In the genomic region with DNA sequence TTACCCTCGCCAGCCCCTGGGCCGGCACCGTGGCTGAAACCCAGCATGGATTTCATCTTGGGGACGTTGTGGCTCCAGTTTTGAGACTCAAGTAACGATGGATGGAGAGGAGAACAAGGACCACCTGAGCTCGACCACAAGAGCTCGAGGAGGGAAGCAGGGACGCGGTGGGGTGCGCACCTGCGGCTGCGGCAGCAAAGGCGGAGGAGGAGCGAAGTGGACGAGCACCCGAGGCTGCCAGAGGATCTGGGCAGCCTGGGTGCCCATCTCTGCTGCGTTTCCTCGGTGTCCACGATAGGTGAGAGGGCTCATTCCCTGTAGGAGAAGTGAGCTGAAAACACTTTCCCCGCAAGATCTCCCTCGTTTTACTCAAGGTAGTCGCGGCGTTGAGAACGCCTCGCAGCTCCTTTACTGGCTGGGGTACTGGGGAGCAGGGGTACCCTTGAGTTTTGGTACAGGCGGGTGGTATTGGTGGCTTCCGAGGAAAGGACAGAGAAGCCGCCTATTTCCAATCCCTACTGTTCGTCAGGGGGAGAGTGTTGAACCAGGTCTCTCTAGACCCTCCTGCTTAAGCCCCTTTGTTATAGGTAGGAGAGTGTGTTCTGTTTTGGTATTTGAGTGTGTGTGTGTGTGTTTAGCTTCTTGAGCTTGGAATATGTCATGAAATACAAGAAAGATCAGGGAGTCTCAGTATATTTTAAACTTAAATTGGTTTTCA, we compare ENCODE assay signal across 2 cellular contexts.
TF ChIP-seq lines count a peak whose summit lies in the region.

No MANE protein-coding gene starts in this region.

TF ChIP-seq in HepG2, 621 proteins besides CTCF, POLR2A, EP300 and RAD21 (continued from another document):
- TF ChIP-seq, protein P1, sequence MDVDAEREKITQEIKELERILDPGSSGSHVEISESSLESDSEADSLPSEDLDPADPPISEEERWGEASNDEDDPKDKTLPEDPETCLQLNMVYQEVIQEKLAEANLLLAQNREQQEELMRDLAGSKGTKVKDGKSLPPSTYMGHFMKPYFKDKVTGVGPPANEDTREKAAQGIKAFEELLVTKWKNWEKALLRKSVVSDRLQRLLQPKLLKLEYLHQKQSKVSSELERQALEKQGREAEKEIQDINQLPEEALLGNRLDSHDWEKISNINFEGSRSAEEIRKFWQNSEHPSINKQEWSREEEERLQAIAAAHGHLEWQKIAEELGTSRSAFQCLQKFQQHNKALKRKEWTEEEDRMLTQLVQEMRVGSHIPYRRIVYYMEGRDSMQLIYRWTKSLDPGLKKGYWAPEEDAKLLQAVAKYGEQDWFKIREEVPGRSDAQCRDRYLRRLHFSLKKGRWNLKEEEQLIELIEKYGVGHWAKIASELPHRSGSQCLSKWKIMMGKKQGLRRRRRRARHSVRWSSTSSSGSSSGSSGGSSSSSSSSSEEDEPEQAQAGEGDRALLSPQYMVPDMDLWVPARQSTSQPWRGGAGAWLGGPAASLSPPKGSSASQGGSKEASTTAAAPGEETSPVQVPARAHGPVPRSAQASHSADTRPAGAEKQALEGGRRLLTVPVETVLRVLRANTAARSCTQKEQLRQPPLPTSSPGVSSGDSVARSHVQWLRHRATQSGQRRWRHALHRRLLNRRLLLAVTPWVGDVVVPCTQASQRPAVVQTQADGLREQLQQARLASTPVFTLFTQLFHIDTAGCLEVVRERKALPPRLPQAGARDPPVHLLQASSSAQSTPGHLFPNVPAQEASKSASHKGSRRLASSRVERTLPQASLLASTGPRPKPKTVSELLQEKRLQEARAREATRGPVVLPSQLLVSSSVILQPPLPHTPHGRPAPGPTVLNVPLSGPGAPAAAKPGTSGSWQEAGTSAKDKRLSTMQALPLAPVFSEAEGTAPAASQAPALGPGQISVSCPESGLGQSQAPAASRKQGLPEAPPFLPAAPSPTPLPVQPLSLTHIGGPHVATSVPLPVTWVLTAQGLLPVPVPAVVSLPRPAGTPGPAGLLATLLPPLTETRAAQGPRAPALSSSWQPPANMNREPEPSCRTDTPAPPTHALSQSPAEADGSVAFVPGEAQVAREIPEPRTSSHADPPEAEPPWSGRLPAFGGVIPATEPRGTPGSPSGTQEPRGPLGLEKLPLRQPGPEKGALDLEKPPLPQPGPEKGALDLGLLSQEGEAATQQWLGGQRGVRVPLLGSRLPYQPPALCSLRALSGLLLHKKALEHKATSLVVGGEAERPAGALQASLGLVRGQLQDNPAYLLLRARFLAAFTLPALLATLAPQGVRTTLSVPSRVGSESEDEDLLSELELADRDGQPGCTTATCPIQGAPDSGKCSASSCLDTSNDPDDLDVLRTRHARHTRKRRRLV (CRISPR knock-in tag; IDR thresholded peaks at IDR 0.05), result no peak
- TF ChIP-seq, protein P2, sequence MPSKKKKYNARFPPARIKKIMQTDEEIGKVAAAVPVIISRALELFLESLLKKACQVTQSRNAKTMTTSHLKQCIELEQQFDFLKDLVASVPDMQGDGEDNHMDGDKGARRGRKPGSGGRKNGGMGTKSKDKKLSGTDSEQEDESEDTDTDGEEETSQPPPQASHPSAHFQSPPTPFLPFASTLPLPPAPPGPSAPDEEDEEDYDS (CRISPR knock-in tag; IDR thresholded peaks at IDR 0.05), result no peak

TF ChIP-seq in WTC11, 78 proteins besides CTCF, POLR2A, EP300 and RAD21 (continued from another document):
- TF ChIP-seq, protein P3, sequence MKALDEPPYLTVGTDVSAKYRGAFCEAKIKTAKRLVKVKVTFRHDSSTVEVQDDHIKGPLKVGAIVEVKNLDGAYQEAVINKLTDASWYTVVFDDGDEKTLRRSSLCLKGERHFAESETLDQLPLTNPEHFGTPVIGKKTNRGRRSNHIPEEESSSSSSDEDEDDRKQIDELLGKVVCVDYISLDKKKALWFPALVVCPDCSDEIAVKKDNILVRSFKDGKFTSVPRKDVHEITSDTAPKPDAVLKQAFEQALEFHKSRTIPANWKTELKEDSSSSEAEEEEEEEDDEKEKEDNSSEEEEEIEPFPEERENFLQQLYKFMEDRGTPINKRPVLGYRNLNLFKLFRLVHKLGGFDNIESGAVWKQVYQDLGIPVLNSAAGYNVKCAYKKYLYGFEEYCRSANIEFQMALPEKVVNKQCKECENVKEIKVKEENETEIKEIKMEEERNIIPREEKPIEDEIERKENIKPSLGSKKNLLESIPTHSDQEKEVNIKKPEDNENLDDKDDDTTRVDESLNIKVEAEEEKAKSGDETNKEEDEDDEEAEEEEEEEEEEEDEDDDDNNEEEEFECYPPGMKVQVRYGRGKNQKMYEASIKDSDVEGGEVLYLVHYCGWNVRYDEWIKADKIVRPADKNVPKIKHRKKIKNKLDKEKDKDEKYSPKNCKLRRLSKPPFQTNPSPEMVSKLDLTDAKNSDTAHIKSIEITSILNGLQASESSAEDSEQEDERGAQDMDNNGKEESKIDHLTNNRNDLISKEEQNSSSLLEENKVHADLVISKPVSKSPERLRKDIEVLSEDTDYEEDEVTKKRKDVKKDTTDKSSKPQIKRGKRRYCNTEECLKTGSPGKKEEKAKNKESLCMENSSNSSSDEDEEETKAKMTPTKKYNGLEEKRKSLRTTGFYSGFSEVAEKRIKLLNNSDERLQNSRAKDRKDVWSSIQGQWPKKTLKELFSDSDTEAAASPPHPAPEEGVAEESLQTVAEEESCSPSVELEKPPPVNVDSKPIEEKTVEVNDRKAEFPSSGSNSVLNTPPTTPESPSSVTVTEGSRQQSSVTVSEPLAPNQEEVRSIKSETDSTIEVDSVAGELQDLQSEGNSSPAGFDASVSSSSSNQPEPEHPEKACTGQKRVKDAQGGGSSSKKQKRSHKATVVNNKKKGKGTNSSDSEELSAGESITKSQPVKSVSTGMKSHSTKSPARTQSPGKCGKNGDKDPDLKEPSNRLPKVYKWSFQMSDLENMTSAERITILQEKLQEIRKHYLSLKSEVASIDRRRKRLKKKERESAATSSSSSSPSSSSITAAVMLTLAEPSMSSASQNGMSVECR (CRISPR knock-in tag; IDR thresholded peaks at IDR 0.05; ENCODE audit: borderline replicate concordance), result no peak
- TF ChIP-seq, protein P4, sequence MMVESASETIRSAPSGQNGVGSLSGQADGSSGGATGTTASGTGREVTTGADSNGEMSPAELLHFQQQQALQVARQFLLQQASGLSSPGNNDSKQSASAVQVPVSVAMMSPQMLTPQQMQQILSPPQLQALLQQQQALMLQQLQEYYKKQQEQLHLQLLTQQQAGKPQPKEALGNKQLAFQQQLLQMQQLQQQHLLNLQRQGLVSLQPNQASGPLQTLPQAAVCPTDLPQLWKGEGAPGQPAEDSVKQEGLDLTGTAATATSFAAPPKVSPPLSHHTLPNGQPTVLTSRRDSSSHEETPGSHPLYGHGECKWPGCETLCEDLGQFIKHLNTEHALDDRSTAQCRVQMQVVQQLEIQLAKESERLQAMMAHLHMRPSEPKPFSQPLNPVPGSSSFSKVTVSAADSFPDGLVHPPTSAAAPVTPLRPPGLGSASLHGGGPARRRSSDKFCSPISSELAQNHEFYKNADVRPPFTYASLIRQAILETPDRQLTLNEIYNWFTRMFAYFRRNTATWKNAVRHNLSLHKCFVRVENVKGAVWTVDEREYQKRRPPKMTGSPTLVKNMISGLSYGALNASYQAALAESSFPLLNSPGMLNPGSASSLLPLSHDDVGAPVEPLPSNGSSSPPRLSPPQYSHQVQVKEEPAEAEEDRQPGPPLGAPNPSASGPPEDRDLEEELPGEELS (CRISPR knock-in tag; IDR thresholded peaks at IDR 0.05), result no peak
- TF ChIP-seq NR2C2 (CRISPR knock-in tag; IDR thresholded peaks at IDR 0.05) (no peak), CREB1 (CRISPR knock-in tag; IDR thresholded peaks at IDR 0.05) (no peak), TEAD4 (CRISPR knock-in tag; IDR thresholded peaks at IDR 0.05) (no peak), JUN (CRISPR knock-in tag; IDR thresholded peaks at IDR 0.05) (no peak), NR1H2 (CRISPR knock-in tag; IDR thresholded peaks at IDR 0.05) (no peak), ATF1 (CRISPR knock-in tag; IDR thresholded peaks at IDR 0.05) (no peak), RORB (CRISPR knock-in tag; IDR thresholded peaks at IDR 0.05) (no peak), IRF2 (CRISPR knock-in tag; IDR thresholded peaks at IDR 0.05; ENCODE audit: borderline replicate concordance, low read depth) (no peak), JAZF1 (CRISPR knock-in tag; IDR thresholded peaks at IDR 0.05) (no peak), ZNF121 (CRISPR knock-in tag; IDR thresholded peaks at IDR 0.05) (no peak), GABPB1 (CRISPR knock-in tag; IDR thresholded peaks at IDR 0.05) (no peak), ETV6 (CRISPR knock-in tag; IDR thresholded peaks at IDR 0.05) (no peak)
- TF ChIP-seq, protein P5, sequence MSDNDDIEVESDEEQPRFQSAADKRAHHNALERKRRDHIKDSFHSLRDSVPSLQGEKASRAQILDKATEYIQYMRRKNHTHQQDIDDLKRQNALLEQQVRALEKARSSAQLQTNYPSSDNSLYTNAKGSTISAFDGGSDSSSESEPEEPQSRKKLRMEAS (CRISPR knock-in tag; IDR thresholded peaks at IDR 0.05), result no peak
